Comparison of ENCODE assay signal across 1 cellular context in the genomic region with DNA sequence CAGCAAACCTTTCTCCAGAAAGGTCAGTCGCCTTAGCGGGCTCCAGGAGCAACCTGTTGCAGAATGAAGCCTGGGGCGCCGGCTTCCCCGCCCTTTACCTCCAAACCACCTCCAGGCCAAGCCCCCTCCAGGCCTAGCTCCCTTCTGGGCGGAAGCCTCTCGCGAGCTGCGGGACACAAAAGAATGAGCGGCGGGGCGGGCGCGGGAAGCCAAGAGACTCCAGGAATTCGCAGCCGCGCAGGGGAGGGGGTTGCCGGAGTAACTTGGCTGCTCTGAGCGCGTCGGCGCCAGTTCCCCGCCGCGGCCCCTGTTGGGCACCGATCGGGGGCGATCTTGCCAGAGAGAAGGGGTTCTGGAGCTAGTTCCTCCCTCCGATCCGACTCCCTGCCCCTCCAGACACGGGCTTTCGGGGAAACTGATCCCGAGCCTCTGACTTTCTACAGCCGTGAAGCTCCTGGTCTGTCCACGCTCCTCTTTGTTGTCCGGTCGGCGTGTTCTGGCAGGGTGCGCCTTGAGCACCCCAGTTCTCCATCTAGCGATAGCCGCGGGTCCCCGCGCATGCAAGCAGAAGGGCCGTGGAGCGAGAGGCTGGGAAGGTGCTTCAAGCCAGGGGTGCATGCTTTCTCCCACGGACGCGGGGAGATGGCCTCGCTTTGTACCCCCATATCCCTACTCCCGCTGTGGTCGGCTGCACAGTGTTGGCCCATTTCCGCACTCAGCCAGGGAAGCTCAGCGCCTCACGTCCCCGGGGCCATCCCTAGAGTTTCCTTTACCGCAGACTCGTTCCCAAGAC.
A peak's percentile ranks its signal among the peaks of the same experiment; 100 is the strongest.
TF ChIP-seq lines count a peak whose summit lies in the region.

No MANE protein-coding gene starts in this region.

TF ChIP-seq in HepG2, 621 proteins besides CTCF, POLR2A, EP300 and RAD21 (continued from another document):
- TF ChIP-seq, protein P1, sequence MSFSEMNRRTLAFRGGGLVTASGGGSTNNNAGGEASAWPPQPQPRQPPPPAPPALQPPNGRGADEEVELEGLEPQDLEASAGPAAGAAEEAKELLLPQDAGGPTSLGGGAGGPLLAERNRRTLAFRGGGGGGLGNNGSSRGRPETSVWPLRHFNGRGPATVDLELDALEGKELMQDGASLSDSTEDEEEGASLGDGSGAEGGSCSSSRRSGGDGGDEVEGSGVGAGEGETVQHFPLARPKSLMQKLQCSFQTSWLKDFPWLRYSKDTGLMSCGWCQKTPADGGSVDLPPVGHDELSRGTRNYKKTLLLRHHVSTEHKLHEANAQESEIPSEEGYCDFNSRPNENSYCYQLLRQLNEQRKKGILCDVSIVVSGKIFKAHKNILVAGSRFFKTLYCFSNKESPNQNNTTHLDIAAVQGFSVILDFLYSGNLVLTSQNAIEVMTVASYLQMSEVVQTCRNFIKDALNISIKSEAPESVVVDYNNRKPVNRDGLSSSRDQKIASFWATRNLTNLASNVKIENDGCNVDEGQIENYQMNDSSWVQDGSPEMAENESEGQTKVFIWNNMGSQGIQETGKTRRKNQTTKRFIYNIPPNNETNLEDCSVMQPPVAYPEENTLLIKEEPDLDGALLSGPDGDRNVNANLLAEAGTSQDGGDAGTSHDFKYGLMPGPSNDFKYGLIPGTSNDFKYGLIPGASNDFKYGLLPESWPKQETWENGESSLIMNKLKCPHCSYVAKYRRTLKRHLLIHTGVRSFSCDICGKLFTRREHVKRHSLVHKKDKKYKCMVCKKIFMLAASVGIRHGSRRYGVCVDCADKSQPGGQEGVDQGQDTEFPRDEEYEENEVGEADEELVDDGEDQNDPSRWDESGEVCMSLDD (CRISPR knock-in tag; IDR thresholded peaks at IDR 0.05; ENCODE audit: borderline replicate concordance) = 0 out of 2 replicates have a peak, but pooled peaks have one; percentile 28
- TF ChIP-seq CAMTA2 (CRISPR knock-in tag; IDR thresholded peaks at IDR 0.05; ENCODE audit: borderline replicate concordance) (no peak), GATAD2A (CRISPR knock-in tag; IDR thresholded peaks at IDR 0.05) (no peak), CHD2 (IDR thresholded peaks at IDR 0.05; ENCODE audit: low read depth, low read length) (peak; percentile 92), MAZ (IDR thresholded peaks at IDR 0.05; ENCODE audit: borderline replicate concordance, low read depth, low read length) (no peak), MAZ (CRISPR knock-in tag; IDR thresholded peaks at IDR 0.05; ENCODE audit: low read depth) (no peak)
- TF ChIP-seq, protein P2, sequence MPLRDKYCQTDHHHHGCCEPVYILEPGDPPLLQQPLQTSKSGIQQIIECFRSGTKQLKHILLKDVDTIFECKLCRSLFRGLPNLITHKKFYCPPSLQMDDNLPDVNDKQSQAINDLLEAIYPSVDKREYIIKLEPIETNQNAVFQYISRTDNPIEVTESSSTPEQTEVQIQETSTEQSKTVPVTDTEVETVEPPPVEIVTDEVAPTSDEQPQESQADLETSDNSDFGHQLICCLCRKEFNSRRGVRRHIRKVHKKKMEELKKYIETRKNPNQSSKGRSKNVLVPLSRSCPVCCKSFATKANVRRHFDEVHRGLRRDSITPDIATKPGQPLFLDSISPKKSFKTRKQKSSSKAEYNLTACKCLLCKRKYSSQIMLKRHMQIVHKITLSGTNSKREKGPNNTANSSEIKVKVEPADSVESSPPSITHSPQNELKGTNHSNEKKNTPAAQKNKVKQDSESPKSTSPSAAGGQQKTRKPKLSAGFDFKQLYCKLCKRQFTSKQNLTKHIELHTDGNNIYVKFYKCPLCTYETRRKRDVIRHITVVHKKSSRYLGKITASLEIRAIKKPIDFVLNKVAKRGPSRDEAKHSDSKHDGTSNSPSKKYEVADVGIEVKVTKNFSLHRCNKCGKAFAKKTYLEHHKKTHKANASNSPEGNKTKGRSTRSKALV (CRISPR knock-in tag; IDR thresholded peaks at IDR 0.05) = peak; percentile 24; the same call in 1 of the 2 replicates
